In the genomic region with DNA sequence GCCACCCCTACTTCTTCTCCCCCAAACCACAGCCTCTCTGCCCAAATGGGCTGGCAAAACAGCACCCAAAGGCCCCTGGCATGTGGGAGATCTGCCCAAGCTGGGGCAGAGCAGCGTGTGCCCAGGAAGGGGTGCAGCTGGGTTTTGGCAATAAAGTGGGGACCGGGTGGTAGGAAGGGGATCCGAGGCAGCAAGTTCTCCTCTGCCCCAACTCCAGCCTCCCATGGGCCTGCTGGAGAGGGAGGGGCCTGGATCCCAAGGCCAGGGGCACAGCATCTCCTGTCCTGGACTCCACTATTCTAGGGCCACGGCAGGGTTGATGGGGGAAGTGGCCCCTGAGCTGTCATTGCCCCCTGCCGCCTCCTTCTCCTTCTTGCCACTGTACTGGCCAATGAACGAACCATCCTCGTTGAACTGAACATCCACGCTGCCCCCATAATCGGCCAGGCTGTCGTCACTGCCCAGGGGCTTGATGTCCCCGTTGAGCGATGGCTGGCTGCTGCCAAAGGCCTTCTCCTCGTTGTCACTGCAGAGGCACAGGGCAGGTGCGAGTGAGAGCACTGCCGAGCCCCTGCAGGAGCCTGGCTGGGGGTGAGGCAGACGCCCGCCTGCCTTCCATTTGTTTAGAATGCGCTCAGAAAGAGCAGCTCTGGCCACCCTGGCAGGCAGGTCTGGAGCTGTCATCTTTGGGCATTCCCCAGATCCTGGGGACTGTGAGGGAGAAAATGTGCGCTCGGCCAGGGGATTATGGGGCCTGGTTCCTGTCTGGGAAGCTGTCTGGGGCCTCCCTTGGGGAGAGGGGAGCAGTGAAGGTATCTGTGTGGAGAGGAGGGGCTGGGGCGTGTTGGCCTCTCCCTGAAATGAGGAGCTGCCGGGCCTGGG, we compare ENCODE assay signal across 17 cellular contexts. TPM values are rescaled to one million over a fixed set of nuclear protein-coding genes. Genes with fewer than 3 reads are reported as not detected.
DNase-seq lines count a peak whose midpoint lies in the region; ATAC-seq and TF ChIP-seq lines count a peak whose summit lies in the region.
"Had no signal": no experiment of that assay in that cellular context is flagged by ENCODE, and none has a peak within 500 bp of the region (broad histone marks: within the 10 kb centered on the region; RNA-seq: fewer than 3 reads in every experiment).

No MANE protein-coding gene starts in this region.

- no peaks in the 10 kb centered on the region for H3K27me3 ChIP-seq in H7 (ENCODE audit: control insufficient read depth, insufficient read depth, low read length)

- ATAC-seq in GM21528 (IDR thresholded peaks at IDR 0.05; ENCODE audit: low FRiP score, unreplicated experiment) (no peak), HG03025 (IDR thresholded peaks at IDR 0.05; ENCODE audit: low FRiP score, unreplicated experiment) (no peak)
- ATAC-seq: CD8-positive, alpha-beta T cell; GM12878 had no signal

- H3K9me3 Mint-ChIP-seq in type B pancreatic cell, result no peaks in the 10 kb centered on the region
- H3K9me3 Mint-ChIP-seq: CD8-positive, alpha-beta T cell had no signal

- no peaks in the 10 kb centered on the region for H3K36me3 Mint-ChIP-seq in type B pancreatic cell
- H3K36me3 Mint-ChIP-seq: CD8-positive, alpha-beta T cell had no signal

- H3K4me3 Mint-ChIP-seq in type B pancreatic cell, result no peak overlapping the region
- H3K4me3 Mint-ChIP-seq: B cell; CD8-positive, alpha-beta T cell had no signal

- no peak for TF ChIP-seq CTCF in type B pancreatic cell (conservative IDR thresholded peaks at IDR 0.05)

- DNase-seq in G401 (ENCODE audit: low spot score) (peak; percentile 76), H7 (peak; percentile 75), hepatic stellate cell (ENCODE audit: low spot score) (peak; percentile 4), type B pancreatic cell (ENCODE audit: extremely low spot score, unreplicated experiment) (peak; percentile 52), NCI-H526 (lab: John Stamatoyannopoulos, UW) (no peak)
- DNase-seq: CD8-positive, alpha-beta T cell; NCI-H1417; NCI-H187 treated with DMSO at 0.1 percent for 48 hours; NCI-H69; OCI-M1; RPMI8226; SW 1271 had no signal

- H3K4me3 ChIP-seq in H7 (ENCODE audit: insufficient read depth, low read depth, low read length), result no peak overlapping the region
- H3K4me3 ChIP-seq: GM12878, HAP-1 had no signal

- H3K27ac Mint-ChIP-seq in type B pancreatic cell, result no peak overlapping the region
- H3K27ac Mint-ChIP-seq: B cell; CD8-positive, alpha-beta T cell had no signal

- in situ Hi-C loops in G401 (cut with HindIII; ENCODE audit: low sequenced_read_pairs), result no loop called here

- no peaks in the 10 kb centered on the region for H3K4me1 Mint-ChIP-seq in type B pancreatic cell (ENCODE audit: unreplicated experiment)
- H3K4me1 Mint-ChIP-seq: B cell had no signal

- peaks cover 11% of the 10 kb centered on the region for H3K27me3 Mint-ChIP-seq in type B pancreatic cell
- H3K27me3 Mint-ChIP-seq: B cell had no signal

- no peaks in the 10 kb centered on the region for H3K36me3 ChIP-seq in H7 (replicated peaks; ENCODE audit: control insufficient read depth, insufficient read depth, low read length)
- H3K36me3 ChIP-seq: HAP-1 had no signal

RNA-seq across cellular contexts. Expression of a gene that starts 23.4 kb away (rescaled TPM):
- total RNA-seq in G401 (2014; rRNA removed; shearing (Covaris generic)), result 31.3 and 34.0 TPM in 2 replicates
- total RNA-seq in H7 (2014; rRNA removed; shearing (Covaris generic)), result 9.9 and 17.0 TPM in 2 replicates
- total RNA-seq in type B pancreatic cell (ENCODE audit: low replicate concordance), result 2.9 and 12.6 TPM in 2 replicates

RNA-seq across cellular contexts. Expression of a gene that starts 32.3 kb away (rescaled TPM):
- 15.6 and 16.9 TPM in 2 replicates for total RNA-seq in G401 (2014; rRNA removed; shearing (Covaris generic))
- total RNA-seq in H7 (2014; rRNA removed; shearing (Covaris generic)), result 73.0 and 76.3 TPM in 2 replicates
- 2.7 and 23.9 TPM in 2 replicates for total RNA-seq in type B pancreatic cell (ENCODE audit: low replicate concordance)
- total RNA-seq: B cell had no signal

RNA-seq across cellular contexts. Expression of a gene that starts 41.9 kb away (rescaled TPM):
- total RNA-seq in G401 (2014; rRNA removed; shearing (Covaris generic)), result 0.25 TPM in 1 of 2 replicates, not detected in the other
- total RNA-seq in H7 (2014; rRNA removed; shearing (Covaris generic)), result not detected in 2 replicates
- total RNA-seq in type B pancreatic cell (ENCODE audit: low replicate concordance), result not detected in 2 replicates
- total RNA-seq: B cell; CD8-positive, alpha-beta T cell; GM12878 had no signal

Comparison
In these comparisons a context has a peak if more than half of its experiments do, and no peak if none do; other contexts are left out.
1. DNase-seq: peak in G401 (single experiment), H7 (single experiment), hepatic stellate cell (single experiment) and type B pancreatic cell (single experiment); none in NCI-H526 (0 of 2).